Comparison of ENCODE assay signal across 1 cellular context in the genomic region with DNA sequence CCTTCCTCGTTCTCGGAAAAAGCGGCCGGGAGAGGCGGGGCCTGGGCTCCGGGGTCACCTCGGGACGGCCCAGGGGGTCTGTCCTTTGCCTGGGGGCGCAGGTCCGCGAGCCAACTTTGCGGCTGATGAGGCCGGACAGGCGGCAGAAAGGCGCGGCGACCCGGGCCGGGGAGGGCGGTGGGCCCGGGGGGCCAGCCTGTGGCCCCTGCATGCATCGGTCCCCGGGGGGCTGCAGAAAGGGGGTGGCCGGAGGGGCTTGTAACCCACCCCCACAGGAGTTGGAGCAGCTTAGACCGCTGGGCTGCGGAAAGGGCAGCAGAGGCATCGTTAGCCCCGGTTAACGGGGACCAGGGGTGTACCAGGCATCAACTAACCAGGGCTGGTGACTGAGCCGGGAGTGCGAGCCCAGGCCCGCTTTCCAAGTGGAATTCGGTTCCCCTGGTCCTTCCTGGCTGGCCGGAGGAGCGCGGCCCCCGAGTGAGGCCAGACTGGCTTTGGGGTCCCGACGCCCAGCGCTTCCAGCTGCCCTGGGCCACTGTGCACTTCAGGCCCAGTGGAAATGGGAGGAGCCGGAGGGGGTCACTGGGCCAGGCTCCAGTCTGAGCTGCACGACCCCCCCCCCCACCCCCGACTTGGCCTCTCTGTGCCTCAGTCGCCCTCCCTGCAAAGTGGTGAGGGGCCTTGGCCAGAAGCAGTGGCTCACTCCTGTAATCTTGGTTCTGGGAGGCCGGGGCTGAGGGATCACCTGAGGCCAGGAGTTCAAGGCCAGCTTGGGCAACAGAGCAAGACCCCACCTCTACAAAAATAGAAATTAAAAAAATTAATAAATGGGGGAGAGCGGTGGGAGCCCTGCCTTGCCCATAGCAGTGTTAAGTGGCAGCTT.
TF ChIP-seq lines count a peak whose summit lies in the region.

No MANE protein-coding gene starts in this region.

TF ChIP-seq in HepG2, 621 proteins besides CTCF, POLR2A, EP300 and RAD21 (continued from another document):
- no peak for TF ChIP-seq ZNF383 (CRISPR knock-in tag; IDR thresholded peaks at IDR 0.05; ENCODE audit: borderline replicate concordance)
- TF ChIP-seq SALL1 (CRISPR knock-in tag; IDR thresholded peaks at IDR 0.05), result 0 out of 2 replicates have a peak, but pooled peaks have one; percentile 10
- TF ChIP-seq KDM5B (CRISPR knock-in tag; IDR thresholded peaks at IDR 0.05; ENCODE audit: borderline replicate concordance), result peak; percentile 29; the same call in 1 of the 2 replicates
- TF ChIP-seq HMG20A (CRISPR knock-in tag; IDR thresholded peaks at IDR 0.05; ENCODE audit: borderline replicate concordance), result no peak
- no peak for TF ChIP-seq ZFYVE20 (CRISPR knock-in tag; IDR thresholded peaks at IDR 0.05; ENCODE audit: borderline replicate concordance, low read depth)
- no peak for TF ChIP-seq ZNF883 (CRISPR knock-in tag; IDR thresholded peaks at IDR 0.05; ENCODE audit: not compliant biosample characterization)
- peak; percentile 29; the same call in 1 of the 2 replicates for TF ChIP-seq HES4 (CRISPR knock-in tag; IDR thresholded peaks at IDR 0.05; ENCODE audit: borderline replicate concordance)
- TF ChIP-seq NFKB2 (CRISPR knock-in tag; IDR thresholded peaks at IDR 0.05; ENCODE audit: borderline replicate concordance), result peak; percentile 2; the same call in 1 of the 2 replicates
- 0 out of 2 replicates have a peak, but pooled peaks have one; percentile 25 for TF ChIP-seq ZFP90 (CRISPR knock-in tag; IDR thresholded peaks at IDR 0.05; ENCODE audit: borderline replicate concordance)
- no peak for TF ChIP-seq KDM6A (CRISPR knock-in tag; IDR thresholded peaks at IDR 0.05; ENCODE audit: low read depth)
- TF ChIP-seq ZNF335 (CRISPR knock-in tag; IDR thresholded peaks at IDR 0.05), result no peak
- TF ChIP-seq, protein P1, sequence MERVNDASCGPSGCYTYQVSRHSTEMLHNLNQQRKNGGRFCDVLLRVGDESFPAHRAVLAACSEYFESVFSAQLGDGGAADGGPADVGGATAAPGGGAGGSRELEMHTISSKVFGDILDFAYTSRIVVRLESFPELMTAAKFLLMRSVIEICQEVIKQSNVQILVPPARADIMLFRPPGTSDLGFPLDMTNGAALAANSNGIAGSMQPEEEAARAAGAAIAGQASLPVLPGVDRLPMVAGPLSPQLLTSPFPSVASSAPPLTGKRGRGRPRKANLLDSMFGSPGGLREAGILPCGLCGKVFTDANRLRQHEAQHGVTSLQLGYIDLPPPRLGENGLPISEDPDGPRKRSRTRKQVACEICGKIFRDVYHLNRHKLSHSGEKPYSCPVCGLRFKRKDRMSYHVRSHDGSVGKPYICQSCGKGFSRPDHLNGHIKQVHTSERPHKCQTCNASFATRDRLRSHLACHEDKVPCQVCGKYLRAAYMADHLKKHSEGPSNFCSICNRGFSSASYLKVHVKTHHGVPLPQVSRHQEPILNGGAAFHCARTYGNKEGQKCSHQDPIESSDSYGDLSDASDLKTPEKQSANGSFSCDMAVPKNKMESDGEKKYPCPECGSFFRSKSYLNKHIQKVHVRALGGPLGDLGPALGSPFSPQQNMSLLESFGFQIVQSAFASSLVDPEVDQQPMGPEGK (CRISPR knock-in tag; IDR thresholded peaks at IDR 0.05), result peak; percentile 39; the same call in 1 of the 2 replicates
- TF ChIP-seq, protein P2, sequence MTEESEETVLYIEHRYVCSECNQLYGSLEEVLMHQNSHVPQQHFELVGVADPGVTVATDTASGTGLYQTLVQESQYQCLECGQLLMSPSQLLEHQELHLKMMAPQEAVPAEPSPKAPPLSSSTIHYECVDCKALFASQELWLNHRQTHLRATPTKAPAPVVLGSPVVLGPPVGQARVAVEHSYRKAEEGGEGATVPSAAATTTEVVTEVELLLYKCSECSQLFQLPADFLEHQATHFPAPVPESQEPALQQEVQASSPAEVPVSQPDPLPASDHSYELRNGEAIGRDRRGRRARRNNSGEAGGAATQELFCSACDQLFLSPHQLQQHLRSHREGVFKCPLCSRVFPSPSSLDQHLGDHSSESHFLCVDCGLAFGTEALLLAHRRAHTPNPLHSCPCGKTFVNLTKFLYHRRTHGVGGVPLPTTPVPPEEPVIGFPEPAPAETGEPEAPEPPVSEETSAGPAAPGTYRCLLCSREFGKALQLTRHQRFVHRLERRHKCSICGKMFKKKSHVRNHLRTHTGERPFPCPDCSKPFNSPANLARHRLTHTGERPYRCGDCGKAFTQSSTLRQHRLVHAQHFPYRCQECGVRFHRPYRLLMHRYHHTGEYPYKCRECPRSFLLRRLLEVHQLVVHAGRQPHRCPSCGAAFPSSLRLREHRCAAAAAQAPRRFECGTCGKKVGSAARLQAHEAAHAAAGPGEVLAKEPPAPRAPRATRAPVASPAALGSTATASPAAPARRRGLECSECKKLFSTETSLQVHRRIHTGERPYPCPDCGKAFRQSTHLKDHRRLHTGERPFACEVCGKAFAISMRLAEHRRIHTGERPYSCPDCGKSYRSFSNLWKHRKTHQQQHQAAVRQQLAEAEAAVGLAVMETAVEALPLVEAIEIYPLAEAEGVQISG (CRISPR knock-in tag; IDR thresholded peaks at IDR 0.05), result 0 out of 2 replicates have a peak, but pooled peaks have one; percentile 3
